1 cellular context compared by ENCODE assay signal in the genomic region with DNA sequence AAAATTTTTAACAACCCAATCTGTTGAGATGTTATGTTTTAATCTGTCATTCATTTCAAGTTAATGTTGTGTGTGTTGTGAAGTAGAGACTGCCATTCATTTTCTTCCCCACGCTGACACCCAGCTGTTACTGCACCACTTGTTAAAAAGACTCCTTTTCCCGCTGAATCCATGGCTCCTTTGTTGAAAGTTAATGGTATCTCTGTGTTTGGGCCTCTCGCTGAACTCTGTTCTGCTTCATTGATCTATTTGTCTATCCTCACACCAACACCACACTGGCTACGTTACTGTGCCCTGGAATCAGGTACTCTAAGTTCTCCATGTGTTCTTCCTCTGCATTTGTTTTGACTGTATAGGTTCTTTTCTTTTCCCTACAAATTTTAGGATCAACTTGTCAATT.
A peak's percentile ranks its signal among the peaks of the same experiment; 100 is the strongest.
TF ChIP-seq lines count a peak whose summit lies in the region.

No MANE protein-coding gene starts in this region.

TF ChIP-seq in HepG2, 621 proteins besides CTCF, POLR2A, EP300 and RAD21 (continued from another document and continues in another):
- TF ChIP-seq, protein P1, sequence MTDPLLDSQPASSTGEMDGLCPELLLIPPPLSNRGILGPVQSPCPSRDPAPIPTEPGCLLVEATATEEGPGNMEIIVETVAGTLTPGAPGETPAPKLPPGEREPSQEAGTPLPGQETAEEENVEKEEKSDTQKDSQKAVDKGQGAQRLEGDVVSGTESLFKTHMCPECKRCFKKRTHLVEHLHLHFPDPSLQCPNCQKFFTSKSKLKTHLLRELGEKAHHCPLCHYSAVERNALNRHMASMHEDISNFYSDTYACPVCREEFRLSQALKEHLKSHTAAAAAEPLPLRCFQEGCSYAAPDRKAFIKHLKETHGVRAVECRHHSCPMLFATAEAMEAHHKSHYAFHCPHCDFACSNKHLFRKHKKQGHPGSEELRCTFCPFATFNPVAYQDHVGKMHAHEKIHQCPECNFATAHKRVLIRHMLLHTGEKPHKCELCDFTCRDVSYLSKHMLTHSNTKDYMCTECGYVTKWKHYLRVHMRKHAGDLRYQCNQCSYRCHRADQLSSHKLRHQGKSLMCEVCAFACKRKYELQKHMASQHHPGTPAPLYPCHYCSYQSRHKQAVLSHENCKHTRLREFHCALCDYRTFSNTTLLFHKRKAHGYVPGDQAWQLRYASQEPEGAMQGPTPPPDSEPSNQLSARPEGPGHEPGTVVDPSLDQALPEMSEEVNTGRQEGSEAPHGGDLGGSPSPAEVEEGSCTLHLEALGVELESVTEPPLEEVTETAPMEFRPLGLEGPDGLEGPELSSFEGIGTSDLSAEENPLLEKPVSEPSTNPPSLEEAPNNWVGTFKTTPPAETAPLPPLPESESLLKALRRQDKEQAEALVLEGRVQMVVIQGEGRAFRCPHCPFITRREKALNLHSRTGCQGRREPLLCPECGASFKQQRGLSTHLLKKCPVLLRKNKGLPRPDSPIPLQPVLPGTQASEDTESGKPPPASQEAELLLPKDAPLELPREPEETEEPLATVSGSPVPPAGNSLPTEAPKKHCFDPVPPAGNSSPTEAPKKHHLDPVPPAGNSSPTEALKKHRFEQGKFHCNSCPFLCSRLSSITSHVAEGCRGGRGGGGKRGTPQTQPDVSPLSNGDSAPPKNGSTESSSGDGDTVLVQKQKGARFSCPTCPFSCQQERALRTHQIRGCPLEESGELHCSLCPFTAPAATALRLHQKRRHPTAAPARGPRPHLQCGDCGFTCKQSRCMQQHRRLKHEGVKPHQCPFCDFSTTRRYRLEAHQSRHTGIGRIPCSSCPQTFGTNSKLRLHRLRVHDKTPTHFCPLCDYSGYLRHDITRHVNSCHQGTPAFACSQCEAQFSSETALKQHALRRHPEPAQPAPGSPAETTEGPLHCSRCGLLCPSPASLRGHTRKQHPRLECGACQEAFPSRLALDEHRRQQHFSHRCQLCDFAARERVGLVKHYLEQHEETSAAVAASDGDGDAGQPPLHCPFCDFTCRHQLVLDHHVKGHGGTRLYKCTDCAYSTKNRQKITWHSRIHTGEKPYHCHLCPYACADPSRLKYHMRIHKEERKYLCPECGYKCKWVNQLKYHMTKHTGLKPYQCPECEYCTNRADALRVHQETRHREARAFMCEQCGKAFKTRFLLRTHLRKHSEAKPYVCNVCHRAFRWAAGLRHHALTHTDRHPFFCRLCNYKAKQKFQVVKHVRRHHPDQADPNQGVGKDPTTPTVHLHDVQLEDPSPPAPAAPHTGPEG (CRISPR knock-in tag; IDR thresholded peaks at IDR 0.05): no peak
- TF ChIP-seq NR2F1 (CRISPR knock-in tag; IDR thresholded peaks at IDR 0.05): no peak
- 0 out of 2 replicates have a peak, but pooled peaks have one; percentile 31 for TF ChIP-seq ZNF263 (CRISPR knock-in tag; IDR thresholded peaks at IDR 0.05)
- no peak for TF ChIP-seq CHD2 (IDR thresholded peaks at IDR 0.05; ENCODE audit: low read depth, low read length)
- TF ChIP-seq ELF3 (CRISPR knock-in tag; IDR thresholded peaks at IDR 0.05): peak; percentile 78
- TF ChIP-seq GFI1 (CRISPR knock-in tag; IDR thresholded peaks at IDR 0.05; ENCODE audit: borderline replicate concordance): no peak; the same call in 1 of the 2 replicates
- no peak for TF ChIP-seq SRF (IDR thresholded peaks at IDR 0.05; ENCODE audit: low read depth, low read length)
- no peak for TF ChIP-seq ZNF546 (CRISPR knock-in tag; conservative IDR thresholded peaks at IDR 0.05)
- no peak for TF ChIP-seq RBM39 (IDR thresholded peaks at IDR 0.05; ENCODE audit: low read depth, low read length, poor library complexity, severe bottlenecking)
- no peak for TF ChIP-seq SP140L (CRISPR knock-in tag; IDR thresholded peaks at IDR 0.05; ENCODE audit: borderline replicate concordance)
- TF ChIP-seq CBFB (CRISPR knock-in tag; IDR thresholded peaks at IDR 0.05): no peak
- peak; percentile 48; the same call in 1 of the 2 replicates for TF ChIP-seq MIER3 (CRISPR knock-in tag; IDR thresholded peaks at IDR 0.05; ENCODE audit: borderline replicate concordance)
- TF ChIP-seq TRIM24 (CRISPR knock-in tag; IDR thresholded peaks at IDR 0.05): 0 out of 2 replicates have a peak, but pooled peaks have one; percentile 34
- TF ChIP-seq ZNF564 (CRISPR knock-in tag; IDR thresholded peaks at IDR 0.05): no peak
- peak; percentile 90 for TF ChIP-seq MED1 (CRISPR knock-in tag; IDR thresholded peaks at IDR 0.05)
- no peak for TF ChIP-seq ZSCAN12 (CRISPR knock-in tag; IDR thresholded peaks at IDR 0.05)
- TF ChIP-seq ZBTB37 (CRISPR knock-in tag; IDR thresholded peaks at IDR 0.05): peak; percentile 51; the same call in 1 of the 2 replicates
- peak; percentile 75; the same call in 1 of the 2 replicates for TF ChIP-seq SIX1 (CRISPR knock-in tag; IDR thresholded peaks at IDR 0.05; ENCODE audit: borderline replicate concordance)
- no peak for TF ChIP-seq NFKB2 (CRISPR knock-in tag; IDR thresholded peaks at IDR 0.05; ENCODE audit: borderline replicate concordance)
- TF ChIP-seq TGIF2 (CRISPR knock-in tag; IDR thresholded peaks at IDR 0.05): peak; percentile 81; the same call in 1 of the 2 replicates
- TF ChIP-seq REL (CRISPR knock-in tag; conservative IDR thresholded peaks at IDR 0.05): no peak
- TF ChIP-seq, protein P2, sequence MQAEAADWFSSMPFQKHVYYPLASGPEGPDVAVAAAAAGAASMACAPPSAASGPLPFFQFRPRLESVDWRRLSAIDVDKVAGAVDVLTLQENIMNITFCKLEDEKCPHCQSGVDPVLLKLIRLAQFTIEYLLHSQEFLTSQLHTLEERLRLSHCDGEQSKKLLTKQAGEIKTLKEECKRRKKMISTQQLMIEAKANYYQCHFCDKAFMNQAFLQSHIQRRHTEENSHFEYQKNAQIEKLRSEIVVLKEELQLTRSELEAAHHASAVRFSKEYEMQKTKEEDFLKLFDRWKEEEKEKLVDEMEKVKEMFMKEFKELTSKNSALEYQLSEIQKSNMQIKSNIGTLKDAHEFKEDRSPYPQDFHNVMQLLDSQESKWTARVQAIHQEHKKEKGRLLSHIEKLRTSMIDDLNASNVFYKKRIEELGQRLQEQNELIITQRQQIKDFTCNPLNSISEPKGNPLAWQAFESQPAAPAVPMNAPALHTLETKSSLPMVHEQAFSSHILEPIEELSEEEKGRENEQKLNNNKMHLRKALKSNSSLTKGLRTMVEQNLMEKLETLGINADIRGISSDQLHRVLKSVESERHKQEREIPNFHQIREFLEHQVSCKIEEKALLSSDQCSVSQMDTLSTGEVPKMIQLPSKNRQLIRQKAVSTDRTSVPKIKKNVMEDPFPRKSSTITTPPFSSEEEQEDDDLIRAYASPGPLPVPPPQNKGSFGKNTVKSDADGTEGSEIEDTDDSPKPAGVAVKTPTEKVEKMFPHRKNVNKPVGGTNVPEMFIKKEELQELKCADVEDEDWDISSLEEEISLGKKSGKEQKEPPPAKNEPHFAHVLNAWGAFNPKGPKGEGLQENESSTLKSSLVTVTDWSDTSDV (CRISPR knock-in tag; IDR thresholded peaks at IDR 0.05): no peak
- TF ChIP-seq CEBPG (CRISPR knock-in tag; IDR thresholded peaks at IDR 0.05): peak; percentile 59
- TF ChIP-seq ZNF430 (CRISPR knock-in tag; IDR thresholded peaks at IDR 0.05): peak; percentile 54; the same call in 1 of the 2 replicates
- no peak for TF ChIP-seq TCF7L2 (IDR thresholded peaks at IDR 0.05; ENCODE audit: low read depth, low read length)
- TF ChIP-seq NCOR1 (IDR thresholded peaks at IDR 0.05; ENCODE audit: borderline replicate concordance, low read length): peak; percentile 75; the same call in 1 of the 2 replicates
- no peak for TF ChIP-seq ZNF678 (CRISPR knock-in tag; IDR thresholded peaks at IDR 0.05)
- peak; percentile 63; the same call in 1 of the 2 replicates for TF ChIP-seq NFIC (IDR thresholded peaks at IDR 0.05; ENCODE audit: low read length)
- TF ChIP-seq ZNF766 (CRISPR knock-in tag; IDR thresholded peaks at IDR 0.05; ENCODE audit: borderline replicate concordance): no peak
- no peak for TF ChIP-seq MAZ (IDR thresholded peaks at IDR 0.05; ENCODE audit: borderline replicate concordance, low read depth, low read length)
- no peak for TF ChIP-seq MAZ (CRISPR knock-in tag; IDR thresholded peaks at IDR 0.05; ENCODE audit: low read depth)
- TF ChIP-seq HDAC2 (CRISPR knock-in tag; IDR thresholded peaks at IDR 0.05): peak; percentile 83
- no peak for TF ChIP-seq ZNF562 (CRISPR knock-in tag; IDR thresholded peaks at IDR 0.05; ENCODE audit: borderline replicate concordance)
- peak; percentile 61; the same call in 1 of the 2 replicates for TF ChIP-seq ERF (CRISPR knock-in tag; IDR thresholded peaks at IDR 0.05)
- TF ChIP-seq, protein P3, sequence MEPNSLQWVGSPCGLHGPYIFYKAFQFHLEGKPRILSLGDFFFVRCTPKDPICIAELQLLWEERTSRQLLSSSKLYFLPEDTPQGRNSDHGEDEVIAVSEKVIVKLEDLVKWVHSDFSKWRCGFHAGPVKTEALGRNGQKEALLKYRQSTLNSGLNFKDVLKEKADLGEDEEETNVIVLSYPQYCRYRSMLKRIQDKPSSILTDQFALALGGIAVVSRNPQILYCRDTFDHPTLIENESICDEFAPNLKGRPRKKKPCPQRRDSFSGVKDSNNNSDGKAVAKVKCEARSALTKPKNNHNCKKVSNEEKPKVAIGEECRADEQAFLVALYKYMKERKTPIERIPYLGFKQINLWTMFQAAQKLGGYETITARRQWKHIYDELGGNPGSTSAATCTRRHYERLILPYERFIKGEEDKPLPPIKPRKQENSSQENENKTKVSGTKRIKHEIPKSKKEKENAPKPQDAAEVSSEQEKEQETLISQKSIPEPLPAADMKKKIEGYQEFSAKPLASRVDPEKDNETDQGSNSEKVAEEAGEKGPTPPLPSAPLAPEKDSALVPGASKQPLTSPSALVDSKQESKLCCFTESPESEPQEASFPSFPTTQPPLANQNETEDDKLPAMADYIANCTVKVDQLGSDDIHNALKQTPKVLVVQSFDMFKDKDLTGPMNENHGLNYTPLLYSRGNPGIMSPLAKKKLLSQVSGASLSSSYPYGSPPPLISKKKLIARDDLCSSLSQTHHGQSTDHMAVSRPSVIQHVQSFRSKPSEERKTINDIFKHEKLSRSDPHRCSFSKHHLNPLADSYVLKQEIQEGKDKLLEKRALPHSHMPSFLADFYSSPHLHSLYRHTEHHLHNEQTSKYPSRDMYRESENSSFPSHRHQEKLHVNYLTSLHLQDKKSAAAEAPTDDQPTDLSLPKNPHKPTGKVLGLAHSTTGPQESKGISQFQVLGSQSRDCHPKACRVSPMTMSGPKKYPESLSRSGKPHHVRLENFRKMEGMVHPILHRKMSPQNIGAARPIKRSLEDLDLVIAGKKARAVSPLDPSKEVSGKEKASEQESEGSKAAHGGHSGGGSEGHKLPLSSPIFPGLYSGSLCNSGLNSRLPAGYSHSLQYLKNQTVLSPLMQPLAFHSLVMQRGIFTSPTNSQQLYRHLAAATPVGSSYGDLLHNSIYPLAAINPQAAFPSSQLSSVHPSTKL (CRISPR knock-in tag; IDR thresholded peaks at IDR 0.05): peak; percentile 88
- TF ChIP-seq, protein P4, sequence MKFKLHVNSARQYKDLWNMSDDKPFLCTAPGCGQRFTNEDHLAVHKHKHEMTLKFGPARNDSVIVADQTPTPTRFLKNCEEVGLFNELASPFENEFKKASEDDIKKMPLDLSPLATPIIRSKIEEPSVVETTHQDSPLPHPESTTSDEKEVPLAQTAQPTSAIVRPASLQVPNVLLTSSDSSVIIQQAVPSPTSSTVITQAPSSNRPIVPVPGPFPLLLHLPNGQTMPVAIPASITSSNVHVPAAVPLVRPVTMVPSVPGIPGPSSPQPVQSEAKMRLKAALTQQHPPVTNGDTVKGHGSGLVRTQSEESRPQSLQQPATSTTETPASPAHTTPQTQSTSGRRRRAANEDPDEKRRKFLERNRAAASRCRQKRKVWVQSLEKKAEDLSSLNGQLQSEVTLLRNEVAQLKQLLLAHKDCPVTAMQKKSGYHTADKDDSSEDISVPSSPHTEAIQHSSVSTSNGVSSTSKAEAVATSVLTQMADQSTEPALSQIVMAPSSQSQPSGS (CRISPR knock-in tag; IDR thresholded peaks at IDR 0.05): 0 out of 2 replicates have a peak, but pooled peaks have one; percentile 29
- TF ChIP-seq ISL2 (CRISPR knock-in tag; IDR thresholded peaks at IDR 0.05): peak; percentile 78
- TF ChIP-seq MEIS1 (CRISPR knock-in tag; IDR thresholded peaks at IDR 0.05; ENCODE audit: borderline replicate concordance): peak; percentile 75; the same call in 1 of the 2 replicates
- TF ChIP-seq ZNF503 (CRISPR knock-in tag; IDR thresholded peaks at IDR 0.05): 0 out of 2 replicates have a peak, but pooled peaks have one; percentile 35
- no peak for TF ChIP-seq ZNF260 (CRISPR knock-in tag; IDR thresholded peaks at IDR 0.05; ENCODE audit: borderline replicate concordance, low read depth)
- peak; percentile 84 for TF ChIP-seq HNF4G (IDR thresholded peaks at IDR 0.05; ENCODE audit: borderline replicate concordance, low read depth, low read length)
- peak; percentile 61; the same call in 1 of the 2 replicates for TF ChIP-seq HNF4G (CRISPR knock-in tag; IDR thresholded peaks at IDR 0.05; ENCODE audit: borderline replicate concordance, low read depth)
- TF ChIP-seq RNF2 (conservative IDR thresholded peaks at IDR 0.05; ENCODE audit: low read depth): no peak
